In the genomic region with DNA sequence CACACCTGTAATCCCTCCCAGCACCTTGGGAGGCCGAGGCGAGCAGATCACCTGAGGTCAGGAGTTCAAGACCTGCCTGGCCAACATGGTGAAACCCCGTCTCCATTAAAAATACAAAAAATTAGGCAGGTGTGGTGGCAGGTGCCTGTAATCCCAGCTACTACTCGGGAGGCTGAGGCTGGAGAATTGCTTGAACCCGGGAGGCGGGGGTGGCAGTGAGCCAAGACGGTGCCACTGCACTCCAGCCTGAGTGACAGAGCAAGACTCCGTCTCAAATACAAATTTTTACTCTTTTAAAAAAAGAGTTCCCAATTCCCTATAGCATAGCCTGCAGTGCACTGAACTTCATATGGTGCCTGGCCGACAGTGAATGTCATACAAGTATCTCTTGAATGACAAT, we compare ENCODE assay signal across 8 cellular contexts. TPM values are rescaled to one million over a fixed set of nuclear protein-coding genes. Genes with fewer than 3 reads are reported as not detected.
DNase-seq lines count a peak whose midpoint lies in the region; ATAC-seq and TF ChIP-seq lines count a peak whose summit lies in the region.
"Not testable (repeated sequence)": the region's sequence is repeated elsewhere in the genome, so short reads cannot be mapped to it uniquely, and the experiment has no call there.

No MANE protein-coding gene starts in this region.

- 75% methylated on average over 9 of the region's 9 CpGs for WGBS in suprapubic skin

- not testable (repeated sequence) for H3K9ac ChIP-seq in HUES6 (ENCODE audit: low read length)
- peak overlapping the region; percentile 96 for H3K9ac ChIP-seq in SU-DHL-6 (ENCODE audit: low read length)

- not testable (repeated sequence) for H3K4me3 ChIP-seq in CD8-positive, alpha-beta T cell (ENCODE audit: low read depth, low read length)
- H3K4me3 ChIP-seq in HUES6 (ENCODE audit: low read depth, low read length) (peak overlapping the region; percentile 87), SU-DHL-6 (ENCODE audit: insufficient read depth, low read length, poor library complexity, severe bottlenecking) (peak overlapping the region; percentile 96), suprapubic skin (peak overlapping the region; percentile 87)

- not testable (repeated sequence) for H3K9me3 ChIP-seq in CD8-positive, alpha-beta T cell (ENCODE audit: low read length); HUES6 (ENCODE audit: control insufficient read depth, insufficient read depth, low read depth, low read length); SU-DHL-6 (ENCODE audit: insufficient read depth, low read length); suprapubic skin

- TF ChIP-seq POLR2A in suprapubic skin (IDR thresholded peaks at IDR 0.05): not testable (repeated sequence)

- H3K9me2 ChIP-seq in SU-DHL-6 (replicated peaks; ENCODE audit: insufficient read depth, low read length): not testable (repeated sequence)

- H3K4me3 Mint-ChIP-seq in CD8-positive, alpha-beta T cell: peak overlapping the region; percentile 97
- H3K4me3 Mint-ChIP-seq in activated T-helper 2 cell treated with anti-CD3 and anti-CD28 coated beads, Interferon-gamma antibody, Interleukin-2, Interleukin-4, amounts not matched to agents 10 μg/mL and 5 μg/mL and 100 μg/mL, durations not matched to agents 14 hours and 24 hours and 36 hours (ENCODE audit: low read depth): peak overlapping the region; percentile 99
- peak overlapping the region; percentile 98 for H3K4me3 Mint-ChIP-seq in dendritic cell treated with granulocyte-macrophage colony-stimulating factor and Interleukin-4, amounts not matched to agents 40 ng/mL and 50 ng/mL, for 4 days
- H3K4me3 Mint-ChIP-seq in nephron: peak overlapping the region; percentile 92 to 96 (median 94)

- intact Hi-C loops in CD8-positive, alpha-beta T cell (cut with DNase I, micrococcal nuclease): loop anchor here in 1 of 2 experiments (10.0 kb wide), 1 partner anchor 1010 kb away; the partner anchor contains the start of gene KIAA0040
- intact Hi-C loops in activated T-helper 2 cell treated with anti-CD3 and anti-CD28 coated beads, Interferon-gamma antibody, Interleukin-2, Interleukin-4, amounts not matched to agents 10 μg/mL and 5 μg/mL and 100 μg/mL, durations not matched to agents 14 hours and 24 hours and 36 hours (cut with micrococcal nuclease): loop anchor here (1.0 kb wide), 2 partner anchors 11 to 40 kb away; no protein-coding TSS in a partner anchor
- intact Hi-C loops in dendritic cell treated with granulocyte-macrophage colony-stimulating factor and Interleukin-4, amounts not matched to agents 40 ng/mL and 50 ng/mL, for 4 days (cut with micrococcal nuclease): loop anchor here (10.0 kb wide), 1 partner anchor 1180 kb away; the partner anchor contains the start of gene MRPS14
- intact Hi-C loops in left ventricle myocardium superior (cut with micrococcal nuclease): not testable (repeated sequence)

- not testable (repeated sequence) for H2AFZ ChIP-seq in SU-DHL-6 (ENCODE audit: low read depth, low read length, severe bottlenecking)

- peaks cover 28% of the 10 kb centered on the region; the same call in 1 of the 2 replicates for H3F3A ChIP-seq in SU-DHL-6 (ENCODE audit: insufficient read depth)

- H3K9me3 Mint-ChIP-seq in CD8-positive, alpha-beta T cell; activated T-helper 2 cell treated with anti-CD3 and anti-CD28 coated beads, Interferon-gamma antibody, Interleukin-2, Interleukin-4, amounts not matched to agents 10 μg/mL and 5 μg/mL and 100 μg/mL, durations not matched to agents 14 hours and 24 hours and 36 hours; dendritic cell treated with granulocyte-macrophage colony-stimulating factor and Interleukin-4, amounts not matched to agents 40 ng/mL and 50 ng/mL, for 4 days; nephron: not testable (repeated sequence)

- peaks cover 19% of the 10 kb centered on the region for H4K20me1 ChIP-seq in SU-DHL-6 (ENCODE audit: low read depth, low read length)

- peaks cover 78% of the 10 kb centered on the region for H3K79me2 ChIP-seq in SU-DHL-6 (ENCODE audit: insufficient read depth, low read length)

- H3K36me3 ChIP-seq in CD8-positive, alpha-beta T cell (ENCODE audit: insufficient read depth, low read length); HUES6 (ENCODE audit: control insufficient read depth, insufficient read depth, low read length); SU-DHL-6 (ENCODE audit: low read length); suprapubic skin: not testable (repeated sequence)

- H3K27ac Mint-ChIP-seq in CD8-positive, alpha-beta T cell; activated T-helper 2 cell treated with anti-CD3 and anti-CD28 coated beads, Interferon-gamma antibody, Interleukin-2, Interleukin-4, amounts not matched to agents 10 μg/mL and 5 μg/mL and 100 μg/mL, durations not matched to agents 14 hours and 24 hours and 36 hours; nephron: not testable (repeated sequence)
- H3K27ac Mint-ChIP-seq in dendritic cell treated with granulocyte-macrophage colony-stimulating factor and Interleukin-4, amounts not matched to agents 40 ng/mL and 50 ng/mL, for 4 days: peak overlapping the region; percentile 87

- peaks cover 62% of the 10 kb centered on the region for H3K4me1 Mint-ChIP-seq in CD8-positive, alpha-beta T cell (ENCODE audit: low read depth)
- peaks cover 30% of the 10 kb centered on the region for H3K4me1 Mint-ChIP-seq in activated T-helper 2 cell treated with anti-CD3 and anti-CD28 coated beads, Interferon-gamma antibody, Interleukin-2, Interleukin-4, amounts not matched to agents 10 μg/mL and 5 μg/mL and 100 μg/mL, durations not matched to agents 14 hours and 24 hours and 36 hours (ENCODE audit: low read depth)
- peaks cover 55% of the 10 kb centered on the region for H3K4me1 Mint-ChIP-seq in dendritic cell treated with granulocyte-macrophage colony-stimulating factor and Interleukin-4, amounts not matched to agents 40 ng/mL and 50 ng/mL, for 4 days (ENCODE audit: low read depth)
- H3K4me1 Mint-ChIP-seq in nephron: peaks cover 35% of the 10 kb centered on the region

- not testable (repeated sequence) for H3K27me3 ChIP-seq in CD8-positive, alpha-beta T cell (ENCODE audit: insufficient read depth, low read length); HUES6 (ENCODE audit: control insufficient read depth, insufficient read depth, low read length); SU-DHL-6 (ENCODE audit: low read length); suprapubic skin

- not testable (repeated sequence) for DNase-seq in CD8-positive, alpha-beta T cell; activated T-helper 2 cell treated with anti-CD3 and anti-CD28 coated beads, Interferon-gamma antibody, Interleukin-2, Interleukin-4, amounts not matched to agents 10 μg/mL and 5 μg/mL and 100 μg/mL, durations not matched to agents 14 hours and 24 hours and 36 hours (ENCODE audit: low spot score); suprapubic skin (ENCODE audit: low spot score in 2 of 2)
- DNase-seq in left ventricle myocardium superior: peak; percentile 31

- not testable (repeated sequence) for TF ChIP-seq CTCF in CD8-positive, alpha-beta T cell (IDR thresholded peaks at IDR 0.05); SU-DHL-6 (IDR thresholded peaks at IDR 0.05; ENCODE audit: insufficient read depth, low read length, poor library complexity, severe bottlenecking); nephron (IDR thresholded peaks at IDR 0.05; ENCODE audit: unreplicated experiment in 3 of 3); suprapubic skin (IDR thresholded peaks at IDR 0.05)

- ATAC-seq in CD8-positive, alpha-beta T cell; left ventricle myocardium superior: not testable (repeated sequence)

- peaks cover 34% of the 10 kb centered on the region for H3K4me1 ChIP-seq in CD8-positive, alpha-beta T cell (ENCODE audit: insufficient read depth, low read length)
- H3K4me1 ChIP-seq in HUES6 (ENCODE audit: control insufficient read depth, insufficient read depth, low read length) (peaks cover 20% of the 10 kb centered on the region), suprapubic skin (peaks cover 51% of the 10 kb centered on the region)

- CTCF ChIA-PET in CD8-positive, alpha-beta T cell (lab: Charles Lee): not testable (repeated sequence)

- H3K4me2 ChIP-seq in SU-DHL-6 (ENCODE audit: low read depth, low read length, poor library complexity, severe bottlenecking): peak overlapping the region; percentile 88

- not testable (repeated sequence) for TF ChIP-seq EP300 in suprapubic skin (IDR thresholded peaks at IDR 0.05)

- POLR2A ChIA-PET in CD8-positive, alpha-beta T cell (lab: Charles Lee): not testable (repeated sequence)

- H3K27ac ChIP-seq in CD8-positive, alpha-beta T cell (ENCODE audit: low read depth, low read length); HUES6 (ENCODE audit: low read depth, low read length); suprapubic skin: not testable (repeated sequence)
- peak overlapping the region; percentile 91 for H3K27ac ChIP-seq in SU-DHL-6 (ENCODE audit: low read depth, low read length)

- H3K36me3 Mint-ChIP-seq in CD8-positive, alpha-beta T cell: peaks cover 15% of the 10 kb centered on the region
- H3K36me3 Mint-ChIP-seq in activated T-helper 2 cell treated with anti-CD3 and anti-CD28 coated beads, Interferon-gamma antibody, Interleukin-2, Interleukin-4, amounts not matched to agents 10 μg/mL and 5 μg/mL and 100 μg/mL, durations not matched to agents 14 hours and 24 hours and 36 hours (ENCODE audit: low read depth): peaks cover 30% of the 10 kb centered on the region
- H3K36me3 Mint-ChIP-seq in dendritic cell treated with granulocyte-macrophage colony-stimulating factor and Interleukin-4, amounts not matched to agents 40 ng/mL and 50 ng/mL, for 4 days (ENCODE audit: low read depth): peaks cover 24% of the 10 kb centered on the region
- H3K36me3 Mint-ChIP-seq in nephron (ENCODE audit: low read depth): not testable (repeated sequence)

- not testable (repeated sequence) for H3K27me3 Mint-ChIP-seq in CD8-positive, alpha-beta T cell (ENCODE audit: low read depth); activated T-helper 2 cell treated with anti-CD3 and anti-CD28 coated beads, Interferon-gamma antibody, Interleukin-2, Interleukin-4, amounts not matched to agents 10 μg/mL and 5 μg/mL and 100 μg/mL, durations not matched to agents 14 hours and 24 hours and 36 hours (ENCODE audit: low read depth); dendritic cell treated with granulocyte-macrophage colony-stimulating factor and Interleukin-4, amounts not matched to agents 40 ng/mL and 50 ng/mL, for 4 days; nephron (ENCODE audit: low read depth)

RNA-seq across cellular contexts. Expression of gene COP1, which starts 2.4 kb away (rescaled TPM):
- total RNA-seq in CD8-positive, alpha-beta T cell: 10 to 100 TPM; 33.7 to 36.3 TPM
- total RNA-seq in activated T-helper 2 cell treated with anti-CD3 and anti-CD28 coated beads, Interferon-gamma antibody, Interleukin-2, Interleukin-4, amounts not matched to agents 10 μg/mL and 5 μg/mL and 100 μg/mL, durations not matched to agents 14 hours and 24 hours and 36 hours: 47.5 and 52.9 TPM in 2 replicates
- total RNA-seq in left ventricle myocardium superior: 20.3 TPM
- total RNA-seq in suprapubic skin: 10 to 100 TPM; 33.2 to 84.1 (median 52.3) TPM
